ENCODE assay signal across 2 cellular contexts in genomic region chr10:97422921-97423420, GRCh38.
TF ChIP-seq lines count a peak whose summit lies in the region.

No MANE protein-coding gene starts in this region.

TF ChIP-seq in GM12878, 131 proteins besides CTCF, POLR2A, EP300 and RAD21:
- TF ChIP-seq IRF5 (IDR thresholded peaks at IDR 0.05; ENCODE audit: borderline replicate concordance) = no peak
- peak; percentile 35; the same call in 1 of the 2 replicates for TF ChIP-seq JUNB (IDR thresholded peaks at IDR 0.05)
- TF ChIP-seq KAT2A (conservative IDR thresholded peaks at IDR 0.05; ENCODE audit: control insufficient read depth, low read depth, low read length) = no peak
- no peak for TF ChIP-seq IKZF2 (IDR thresholded peaks at IDR 0.05)
- TF ChIP-seq IRF3 (IDR thresholded peaks at IDR 0.05) = no peak
- no peak for TF ChIP-seq RAD51 (IDR thresholded peaks at IDR 0.05)
- TF ChIP-seq POLR2AphosphoS5 (IDR thresholded peaks at IDR 0.05; ENCODE audit: low read length) = no peak
- no peak for TF ChIP-seq ZNF274 (IDR thresholded peaks at IDR 0.05; ENCODE audit: insufficient read depth, insufficient read length)
- TF ChIP-seq NRF1 (conservative IDR thresholded peaks at IDR 0.05; ENCODE audit: low read depth, low read length) = no peak
- TF ChIP-seq CHD2 (IDR thresholded peaks at IDR 0.05; ENCODE audit: borderline replicate concordance, low read depth, low read length) = no peak
- TF ChIP-seq BACH1 (IDR thresholded peaks at IDR 0.05; ENCODE audit: borderline replicate concordance) = no peak
- no peak for TF ChIP-seq YBX1 (IDR thresholded peaks at IDR 0.05)
- no peak for TF ChIP-seq MEF2A (IDR thresholded peaks at IDR 0.05; ENCODE audit: insufficient read depth, low read depth, low read length)
- 0 out of 2 replicates have a peak, but pooled peaks have one; percentile 14 for TF ChIP-seq PKNOX1 (IDR thresholded peaks at IDR 0.05)
- no peak for TF ChIP-seq E4F1 (IDR thresholded peaks at IDR 0.05; ENCODE audit: borderline replicate concordance, partially characterized antibody)
- peak; percentile 43 for TF ChIP-seq MEF2B (IDR thresholded peaks at IDR 0.05; ENCODE audit: partially characterized antibody, poor library complexity, severe bottlenecking)
- 0 out of 2 replicates have a peak, but pooled peaks have one; percentile 20 for TF ChIP-seq RUNX3 (IDR thresholded peaks at IDR 0.05; ENCODE audit: low read length)
- TF ChIP-seq ETV6 (conservative IDR thresholded peaks at IDR 0.05 in 1 of 2, IDR thresholded peaks at IDR 0.05 in 1 of 2; ENCODE audit: borderline replicate concordance in 1 of 2, low read depth in 1 of 2) = peak in 1 of 2 experiments; percentile 37; a peak in 1 of 4 replicates
- no peak for TF ChIP-seq TCF3 (IDR thresholded peaks at IDR 0.05; ENCODE audit: borderline replicate concordance, insufficient read depth, low read depth, low read length)
- no peak for TF ChIP-seq FOS (IDR thresholded peaks at IDR 0.05; ENCODE audit: borderline replicate concordance, extremely low read depth, insufficient read length)
- TF ChIP-seq RELB (IDR thresholded peaks at IDR 0.05; ENCODE audit: low read depth) = no peak
- no peak for TF ChIP-seq NBN (IDR thresholded peaks at IDR 0.05)
- TF ChIP-seq DPF2 (IDR thresholded peaks at IDR 0.05) = no peak
- no peak for TF ChIP-seq TBL1XR1 (IDR thresholded peaks at IDR 0.05; ENCODE audit: low read depth, low read length)
- TF ChIP-seq SREBF2 (IDR thresholded peaks at IDR 0.05; ENCODE audit: low read length) = no peak
- TF ChIP-seq WRNIP1 (IDR thresholded peaks at IDR 0.05; ENCODE audit: borderline replicate concordance, low read depth, low read length) = no peak
- no peak for TF ChIP-seq GABPA (IDR thresholded peaks at IDR 0.05; ENCODE audit: low read depth)

TF ChIP-seq in HEK293T, 16 proteins besides CTCF, POLR2A, EP300 and RAD21:
- TF ChIP-seq CTBP1 (IDR thresholded peaks at IDR 0.05; ENCODE audit: borderline replicate concordance) (no peak), ZNF384 (IDR thresholded peaks at IDR 0.05) (no peak)
